In the genomic region with DNA sequence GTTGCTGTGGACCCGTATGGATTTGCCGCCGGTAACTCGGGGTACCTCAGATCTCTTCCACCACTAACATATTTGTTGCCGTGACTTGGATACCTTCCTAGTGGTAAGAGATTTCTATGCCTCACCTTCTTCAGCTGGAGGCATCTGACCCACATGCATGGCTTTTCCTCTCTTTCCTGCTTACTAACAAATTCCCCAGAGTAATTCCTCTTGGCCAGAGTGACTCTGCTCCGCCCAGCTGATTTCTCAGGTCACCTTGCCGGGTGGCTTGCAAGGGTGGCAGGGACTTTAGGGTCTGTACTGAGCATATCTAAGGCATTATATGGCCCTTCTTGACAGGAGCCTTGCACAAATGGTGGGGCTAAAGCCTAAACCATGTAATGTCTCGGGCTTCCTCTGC, we compare ENCODE assay signal across 23 cellular contexts. TPM values are rescaled to one million over a fixed set of nuclear protein-coding genes. Genes with fewer than 3 reads are reported as not detected.
DNase-seq lines count a peak whose midpoint lies in the region; ATAC-seq, FAIRE-seq and TF ChIP-seq lines count a peak whose summit lies in the region.
"Had no signal": no experiment of that assay in that cellular context is flagged by ENCODE, and none has a peak within 500 bp of the region (broad histone marks: within the 10 kb centered on the region; RNA-seq: fewer than 3 reads in every experiment).

No MANE protein-coding gene starts in this region.

- H3K27me3 ChIP-seq in lung (ENCODE audit: control insufficient read depth, insufficient read depth) (no peaks in the 10 kb centered on the region), upper lobe of right lung (no peaks in the 10 kb centered on the region), stomach (no peaks in the 10 kb centered on the region)
- H3K27me3 ChIP-seq: BLaER1 treated with 17β-estradiol and CSF1 and Interleukin-3, amounts not matched to agents 10 nM and 100 nM had no signal

- no peaks in the 10 kb centered on the region for H3K27me3 Mint-ChIP-seq in WTC11 (ENCODE audit: low read depth)
- H3K27me3 Mint-ChIP-seq: CD4-positive, alpha-beta T cell; IgD-negative memory B cell had no signal

- TF ChIP-seq POLR2A in stomach (IDR thresholded peaks at IDR 0.05) = no peak

- H3K4me3 ChIP-seq in kidney (ENCODE audit: low read length in 2 of 2) = no peak overlapping the region
- H3K4me3 ChIP-seq in lung = no peak overlapping the region
- H3K4me3 ChIP-seq in upper lobe of right lung = peak overlapping the region; percentile 17
- H3K4me3 ChIP-seq in stomach = no peak overlapping the region
- H3K4me3 ChIP-seq: A549; BLaER1 treated with 17β-estradiol and CSF1 and Interleukin-3, amounts not matched to agents 10 nM and 100 nM; GM23338 had no signal

- H3K9ac ChIP-seq in kidney (ENCODE audit: low read length in 2 of 2) = no peak overlapping the region
- H3K9ac ChIP-seq: BLaER1 treated with 17β-estradiol and CSF1 and Interleukin-3, amounts not matched to agents 10 nM and 100 nM; KMS-11 had no signal

- no peaks in the 10 kb centered on the region for H3K36me3 ChIP-seq in kidney (ENCODE audit: control insufficient read depth in 1 of 2, insufficient read depth in 2 of 2, low read length in 2 of 2)
- no peaks in the 10 kb centered on the region for H3K36me3 ChIP-seq in lung (ENCODE audit: control insufficient read depth in 2 of 2, insufficient read depth in 2 of 2, low read length in 2 of 2)
- H3K36me3 ChIP-seq in upper lobe of right lung = no peaks in the 10 kb centered on the region
- H3K36me3 ChIP-seq in stomach = no peaks in the 10 kb centered on the region
- H3K36me3 ChIP-seq: BLaER1 treated with 17β-estradiol and CSF1 and Interleukin-3, amounts not matched to agents 10 nM and 100 nM had no signal

- no peak for DNase-seq in WTC11 (ENCODE audit: low spot score)
- no peak for DNase-seq in kidney
- peak; percentile 47 for DNase-seq in lung (ENCODE audit: low spot score)
- DNase-seq in upper lobe of right lung = peak; percentile 62
- no peak for DNase-seq in stomach
- no peak for DNase-seq in stimulated activated CD4-positive, alpha-beta T cell treated with anti-CD3 and anti-CD28 coated beads, Interleukin-12 subunit alpha, Interleukin-12 subunit beta, amount 100 ng/mL, for 4 hours
- no peak for DNase-seq in NCI-H1417 treated with DMSO at 0.1 percent for 48 hours (lab: John Stamatoyannopoulos, UW)
- DNase-seq: AML-193; CD4-positive, alpha-beta T cell; HCEC 1CT; MM.1S; NCI-H1694; NCI-H2029 treated with DMSO at 0.1 percent for 48 hours; NCI-H2227 treated with DMSO at 0.1 percent for 48 hours; NCI-H526 treated with DMSO at 0.1 percent for 48 hours; SHP77 treated with DMSO at 0.1 percent for 48 hours had no signal

- H3K4me3 Mint-ChIP-seq in WTC11 = no peak overlapping the region
- H3K4me3 Mint-ChIP-seq: CD4-positive, alpha-beta T cell; GM23338; IgD-negative memory B cell had no signal

- peak overlapping the region; percentile 73 to 75 for H3K27ac ChIP-seq in kidney (ENCODE audit: low read depth in 2 of 2, low read length in 2 of 2)
- peak overlapping the region in 1 of 2 donors; percentile 79 for H3K27ac ChIP-seq in lung (ENCODE audit: low read depth in 1 of 2, low read length in 1 of 2)
- peak overlapping the region; percentile 74 for H3K27ac ChIP-seq in upper lobe of right lung
- no peak overlapping the region for H3K27ac ChIP-seq in stomach
- H3K27ac ChIP-seq: A549; BLaER1 treated with 17β-estradiol and CSF1 and Interleukin-3, amounts not matched to agents 10 nM and 100 nM; KMS-11 had no signal

- H3K9me3 Mint-ChIP-seq in WTC11 = no peaks in the 10 kb centered on the region
- H3K9me3 Mint-ChIP-seq: CD4-positive, alpha-beta T cell; GM23338; IgD-negative memory B cell had no signal

- no peak for FAIRE-seq in kidney (lab: Jason Lieb, UNC)
- FAIRE-seq: A549, D721Med, GM18507 had no signal

- peaks cover 85% of the 10 kb centered on the region for H3K4me1 Mint-ChIP-seq in WTC11
- H3K4me1 Mint-ChIP-seq: IgD-negative memory B cell had no signal

- POLR2A ChIA-PET in WTC11 (lab: Charles Lee) = no interaction called here

- 68 to 93% methylated on average over 8 of the region's 8 CpGs for WGBS in lung, 2 donors
- WGBS in stomach, 5 donors = 88 to 95% (median 91%) methylated on average over 8 of the region's 8 CpGs

- H3K9me3 ChIP-seq in kidney (ENCODE audit: control insufficient read depth in 1 of 2, low read length in 2 of 2) (no peaks in the 10 kb centered on the region), lung (ENCODE audit: control insufficient read depth in 2 of 2, insufficient read depth in 1 of 2, low read length in 1 of 2) (no peaks in the 10 kb centered on the region), upper lobe of right lung (no peaks in the 10 kb centered on the region), stomach (no peaks in the 10 kb centered on the region)
- H3K9me3 ChIP-seq: A549 had no signal

- ATAC-seq in WTC11 (no peak), lung (ENCODE audit: insufficient read depth, low FRiP score) (peak; percentile 77), upper lobe of right lung (peak; percentile 69)
- ATAC-seq: A549, GM23338 had no signal

- no peak for TF ChIP-seq EP300 in stomach (IDR thresholded peaks at IDR 0.05)

- H3K36me3 Mint-ChIP-seq in WTC11 = no peaks in the 10 kb centered on the region

- intact Hi-C loops in kidney (cut with DNase I) (no loop called here), upper lobe of right lung (cut with DNase I) (no loop called here), stomach (cut with DNase I; ENCODE audit: low total_unique reads) (no loop called here)

- TF ChIP-seq CTCF in WTC11 (IDR thresholded peaks at IDR 0.05) (no peak), kidney (IDR thresholded peaks at IDR 0.05; ENCODE audit: borderline replicate concordance, extremely low read depth, insufficient read depth) (no peak), lung (IDR thresholded peaks at IDR 0.05; ENCODE audit: control extremely low read depth, extremely low read depth) (no peak), upper lobe of right lung (IDR thresholded peaks at IDR 0.05) (no peak), stomach (IDR thresholded peaks at IDR 0.05) (no peak)

- peak overlapping the region; percentile 23; the same call in 1 of the 2 replicates for H3K27ac Mint-ChIP-seq in WTC11
- H3K27ac Mint-ChIP-seq: CD4-positive, alpha-beta T cell; GM23338; IgD-negative memory B cell had no signal

- peaks cover 0 to 9% of the 10 kb centered on the region in 2 donors for H3K4me1 ChIP-seq in kidney (ENCODE audit: control insufficient read depth in 1 of 2, insufficient read depth in 1 of 2, low read depth in 1 of 2, low read length in 2 of 2)
- H3K4me1 ChIP-seq in lung (ENCODE audit: control insufficient read depth in 2 of 2, insufficient read depth in 2 of 2, low read length in 2 of 2) = peaks cover 0 to 3% of the 10 kb centered on the region in 2 donors
- no peaks in the 10 kb centered on the region for H3K4me1 ChIP-seq in upper lobe of right lung
- no peaks in the 10 kb centered on the region for H3K4me1 ChIP-seq in stomach
- H3K4me1 ChIP-seq: A549 had no signal

- CTCF ChIA-PET in WTC11 (lab: Charles Lee) = no interaction called here

TF ChIP-seq in WTC11, 78 proteins besides CTCF, POLR2A, EP300 and RAD21 (continues in another document):
- TF ChIP-seq CREB1 (CRISPR knock-in tag; IDR thresholded peaks at IDR 0.05) (no peak), ATF1 (CRISPR knock-in tag; IDR thresholded peaks at IDR 0.05) (no peak), SMAD3 (CRISPR knock-in tag; IDR thresholded peaks at IDR 0.05; ENCODE audit: borderline replicate concordance) (no peak), ELF4 (CRISPR knock-in tag; IDR thresholded peaks at IDR 0.05; ENCODE audit: low read depth) (no peak), ZNF219 (CRISPR knock-in tag; IDR thresholded peaks at IDR 0.05; ENCODE audit: borderline replicate concordance) (no peak)
- TF ChIP-seq, protein P1, sequence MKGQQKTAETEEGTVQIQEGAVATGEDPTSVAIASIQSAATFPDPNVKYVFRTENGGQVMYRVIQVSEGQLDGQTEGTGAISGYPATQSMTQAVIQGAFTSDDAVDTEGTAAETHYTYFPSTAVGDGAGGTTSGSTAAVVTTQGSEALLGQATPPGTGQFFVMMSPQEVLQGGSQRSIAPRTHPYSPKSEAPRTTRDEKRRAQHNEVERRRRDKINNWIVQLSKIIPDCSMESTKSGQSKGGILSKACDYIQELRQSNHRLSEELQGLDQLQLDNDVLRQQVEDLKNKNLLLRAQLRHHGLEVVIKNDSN (CRISPR knock-in tag; IDR thresholded peaks at IDR 0.05) = no peak
- TF ChIP-seq, protein P2, sequence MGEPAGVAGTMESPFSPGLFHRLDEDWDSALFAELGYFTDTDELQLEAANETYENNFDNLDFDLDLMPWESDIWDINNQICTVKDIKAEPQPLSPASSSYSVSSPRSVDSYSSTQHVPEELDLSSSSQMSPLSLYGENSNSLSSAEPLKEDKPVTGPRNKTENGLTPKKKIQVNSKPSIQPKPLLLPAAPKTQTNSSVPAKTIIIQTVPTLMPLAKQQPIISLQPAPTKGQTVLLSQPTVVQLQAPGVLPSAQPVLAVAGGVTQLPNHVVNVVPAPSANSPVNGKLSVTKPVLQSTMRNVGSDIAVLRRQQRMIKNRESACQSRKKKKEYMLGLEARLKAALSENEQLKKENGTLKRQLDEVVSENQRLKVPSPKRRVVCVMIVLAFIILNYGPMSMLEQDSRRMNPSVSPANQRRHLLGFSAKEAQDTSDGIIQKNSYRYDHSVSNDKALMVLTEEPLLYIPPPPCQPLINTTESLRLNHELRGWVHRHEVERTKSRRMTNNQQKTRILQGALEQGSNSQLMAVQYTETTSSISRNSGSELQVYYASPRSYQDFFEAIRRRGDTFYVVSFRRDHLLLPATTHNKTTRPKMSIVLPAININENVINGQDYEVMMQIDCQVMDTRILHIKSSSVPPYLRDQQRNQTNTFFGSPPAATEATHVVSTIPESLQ (CRISPR knock-in tag; IDR thresholded peaks at IDR 0.05) = no peak

RNA-seq across cellular contexts. Expression of a gene that starts 38.2 kb away (rescaled TPM):
- total RNA-seq in WTC11 (2021) = 13.3 to 19.2 TPM (median 16.2 TPM) in 3 replicates
- 3.4 TPM for total RNA-seq in kidney
- 9.0 TPM for polyA plus RNA-seq in kidney (ENCODE audit: insufficient read depth, low read depth, low replicate concordance)
- total RNA-seq in lung = 10 to 100 TPM; 18.7 to 63.4 TPM
- polyA plus RNA-seq in lung = 10 to 100 TPM in 1 of 2 donors, 1 to 10 TPM in 1; 4.4 to 26.6 TPM
- total RNA-seq in upper lobe of right lung = 15.4 TPM
- 1 to 10 TPM in 3 of 5 donors, under 1 TPM in 1, not detected in 1; under 0.01 to 8.3 (median 2.4) TPM for total RNA-seq in stomach
- polyA plus RNA-seq in stomach = 1 to 10 TPM in 2 of 3 donors, under 1 TPM in 1; 0.76 to 3.3 (median 2.6) TPM

Comparison
In these comparisons a context has a peak if more than half of its experiments do, and no peak if none do; other contexts are left out.
1. DNase-seq: peak in lung (single experiment) and upper lobe of right lung (single experiment); none in WTC11 (single experiment), kidney (single experiment), stomach (single experiment), stimulated activated CD4-positive, alpha-beta T cell treated with anti-CD3 and anti-CD28 coated beads, Interleukin-12 subunit alpha, Interleukin-12 subunit beta, amount 100 ng/mL, for 4 hours (single experiment) and NCI-H1417 treated with DMSO at 0.1 percent for 48 hours (single experiment).
2. H3K27ac ChIP-seq: peak in kidney (2 of 2) and upper lobe of right lung (single experiment); none in stomach (0 of 5).